Comparison of ENCODE assay signal across 8 cellular contexts in genomic region chr6:149065658-149066556, GRCh38.
DNase-seq lines count a peak whose midpoint lies in the region; ATAC-seq and TF ChIP-seq lines count a peak whose summit lies in the region.

No MANE protein-coding gene starts in this region.

- no peak for TF ChIP-seq CTCF in neural crest cell (conservative IDR thresholded peaks at IDR 0.05)

- CTCF ChIA-PET in activated CD8-positive, alpha-beta T cell treated with anti-CD3 and anti-CD28 coated beads, Interleukin-2, amount 10 ng/mL, durations not matched to agents 7 days and 5 days (lab: Charles Lee) = interaction anchor here (0.8 to 3.5 kb wide), 20 partner anchors 8 to 419 kb away, joined by 3 to 33 read pairs (median 4); partner anchors contain the start of gene ZC3H12D

- peaks cover 4% of the 10 kb centered on the region for H3K9me3 Mint-ChIP-seq in activated CD8-positive, alpha-beta T cell treated with anti-CD3 and anti-CD28 coated beads, Interleukin-2, amount 10 ng/mL, durations not matched to agents 7 days and 5 days (ENCODE audit: insufficient read depth)
- peaks cover 3% of the 10 kb centered on the region for H3K9me3 Mint-ChIP-seq in neural crest cell

- peak overlapping the region; percentile 6 for H3K4me3 Mint-ChIP-seq in activated CD8-positive, alpha-beta T cell treated with anti-CD3 and anti-CD28 coated beads, Interleukin-2, amount 10 ng/mL, durations not matched to agents 7 days and 5 days
- H3K4me3 Mint-ChIP-seq in neural crest cell = no peak overlapping the region

- POLR2A ChIA-PET in activated CD8-positive, alpha-beta T cell treated with anti-CD3 and anti-CD28 coated beads, Interleukin-2, amount 10 ng/mL, durations not matched to agents 7 days and 5 days (lab: Charles Lee) = interaction anchor here (0.9 to 2.2 kb wide), 10 partner anchors 10 to 353 kb away, joined by 3 to 10 read pairs (median 5); partner anchors contain the start of gene TAB2

- H3K36me3 Mint-ChIP-seq in activated CD8-positive, alpha-beta T cell treated with anti-CD3 and anti-CD28 coated beads, Interleukin-2, amount 10 ng/mL, durations not matched to agents 7 days and 5 days (ENCODE audit: low read depth) = peaks cover 24% of the 10 kb centered on the region
- no peaks in the 10 kb centered on the region for H3K36me3 Mint-ChIP-seq in neural crest cell (ENCODE audit: low read depth)

- H3K27me3 Mint-ChIP-seq in activated CD8-positive, alpha-beta T cell treated with anti-CD3 and anti-CD28 coated beads, Interleukin-2, amount 10 ng/mL, durations not matched to agents 7 days and 5 days (ENCODE audit: low read depth) = no peaks in the 10 kb centered on the region
- H3K27me3 Mint-ChIP-seq in neural crest cell (ENCODE audit: low read depth) = no peaks in the 10 kb centered on the region

- peak; percentile 48 for DNase-seq in GDM1 (lab: John Stamatoyannopoulos, UW)
- peak; percentile 66 for DNase-seq in activated CD8-positive, alpha-beta T cell treated with anti-CD3 and anti-CD28 coated beads, Interleukin-2, amount 10 ng/mL, durations not matched to agents 7 days and 5 days
- DNase-seq in neural crest cell (ENCODE audit: low read depth, low spot score) = no peak
- DNase-seq in DMS153 treated with DMSO at 0.1 percent for 48 hours (lab: John Stamatoyannopoulos, UW; ENCODE audit: unreplicated experiment) = no peak
- DNase-seq in foreskin melanocyte = no peak
- no peak for DNase-seq in NCI-H1436 (lab: John Stamatoyannopoulos, UW)

- peak; percentile 99 for ATAC-seq in GM19452 (IDR thresholded peaks at IDR 0.05; ENCODE audit: unreplicated experiment)
- peak; percentile 92 for ATAC-seq in HG03457 (IDR thresholded peaks at IDR 0.05; ENCODE audit: unreplicated experiment)
- peak; percentile 92 for ATAC-seq in activated CD8-positive, alpha-beta T cell treated with anti-CD3 and anti-CD28 coated beads, Interleukin-2, amount 10 ng/mL, durations not matched to agents 7 days and 5 days

- peaks cover 40% of the 10 kb centered on the region for H3K4me1 Mint-ChIP-seq in activated CD8-positive, alpha-beta T cell treated with anti-CD3 and anti-CD28 coated beads, Interleukin-2, amount 10 ng/mL, durations not matched to agents 7 days and 5 days (ENCODE audit: low read depth)
- H3K4me1 Mint-ChIP-seq in neural crest cell = peaks cover 7% of the 10 kb centered on the region

- H3K27ac Mint-ChIP-seq in activated CD8-positive, alpha-beta T cell treated with anti-CD3 and anti-CD28 coated beads, Interleukin-2, amount 10 ng/mL, durations not matched to agents 7 days and 5 days = peak overlapping the region; percentile 90
- peak overlapping the region; percentile 31 for H3K27ac Mint-ChIP-seq in neural crest cell (ENCODE audit: unreplicated experiment)

Comparison
In these comparisons a context has a peak if more than half of its experiments do, and no peak if none do; other contexts are left out.
1. DNase-seq: peak in GDM1 (single experiment) and activated CD8-positive, alpha-beta T cell treated with anti-CD3 and anti-CD28 coated beads, Interleukin-2, amount 10 ng/mL, durations not matched to agents 7 days and 5 days (single experiment); none in neural crest cell (single experiment), DMS153 treated with DMSO at 0.1 percent for 48 hours (single experiment), foreskin melanocyte (single experiment) and NCI-H1436 (single experiment).
2. Peak in every context shown above with its lines, with median percentiles within 50 percentile points of each other: ATAC-seq.